In genomic region chr3:180036092-180036677, GRCh38 we compare ENCODE assay signal across 8 cellular contexts. TPM values are rescaled to one million over a fixed set of nuclear protein-coding genes. Genes with fewer than 3 reads are reported as not detected.
DNase-seq lines count a peak whose midpoint lies in the region; ATAC-seq and TF ChIP-seq lines count a peak whose summit lies in the region.

No MANE protein-coding gene starts in this region.

- no peak for TF ChIP-seq POLR2A in uterus (IDR thresholded peaks at IDR 0.05)

- H3K36me3 Mint-ChIP-seq in CD8-positive, alpha-beta memory T cell, result no peaks in the 10 kb centered on the region
- no peaks in the 10 kb centered on the region for H3K36me3 Mint-ChIP-seq in activated CD4-positive, alpha-beta memory T cell treated with anti-CD3 and anti-CD28 coated beads for 36 hours
- no peaks in the 10 kb centered on the region for H3K36me3 Mint-ChIP-seq in nephron progenitor cell (ENCODE audit: low read depth)

- peak overlapping the region in 6 of 7 donors; percentile 36 to 72 (median 50) for H3K4me3 Mint-ChIP-seq in CD8-positive, alpha-beta memory T cell
- peak overlapping the region; percentile 6 for H3K4me3 Mint-ChIP-seq in activated CD4-positive, alpha-beta memory T cell treated with anti-CD3 and anti-CD28 coated beads for 36 hours
- peak overlapping the region; percentile 81 for H3K4me3 Mint-ChIP-seq in nephron progenitor cell

- no peak for DNase-seq in CD8-positive, alpha-beta memory T cell
- no peak for DNase-seq in activated CD4-positive, alpha-beta memory T cell treated with anti-CD3 and anti-CD28 coated beads for 36 hours
- DNase-seq in nephron progenitor cell, result no peak
- no peak for DNase-seq in iPS-NIHi11 (ENCODE audit: low spot score)
- no peak for DNase-seq in uterus
- DNase-seq in NCI-H69 (lab: John Stamatoyannopoulos, UW), result no peak

- H3K27ac Mint-ChIP-seq in CD8-positive, alpha-beta memory T cell, result no peak overlapping the region
- H3K27ac Mint-ChIP-seq in activated CD4-positive, alpha-beta memory T cell treated with anti-CD3 and anti-CD28 coated beads for 36 hours, result no peak overlapping the region
- no peak overlapping the region for H3K27ac Mint-ChIP-seq in nephron progenitor cell

- H3K27me3 ChIP-seq in CD8-positive, alpha-beta memory T cell (ENCODE audit: insufficient read depth, low read length, poor library complexity, severe bottlenecking), result peaks cover 13% of the 10 kb centered on the region
- H3K27me3 ChIP-seq in uterus, result peaks cover 0 to 34% of the 10 kb centered on the region in 2 donors

- H3K4me3 ChIP-seq in CD8-positive, alpha-beta memory T cell (ENCODE audit: low read length), result no peak overlapping the region
- no peak overlapping the region for H3K4me3 ChIP-seq in uterus

- peaks cover 24 to 72% of the 10 kb centered on the region in 2 donors for H3K27me3 Mint-ChIP-seq in CD8-positive, alpha-beta memory T cell
- H3K27me3 Mint-ChIP-seq in activated CD4-positive, alpha-beta memory T cell treated with anti-CD3 and anti-CD28 coated beads for 36 hours, result peaks cover 41% of the 10 kb centered on the region
- peaks cover 67% of the 10 kb centered on the region for H3K27me3 Mint-ChIP-seq in nephron progenitor cell (ENCODE audit: low read depth, poor library complexity)

- TF ChIP-seq CTCF in nephron progenitor cell (IDR thresholded peaks at IDR 0.05) (no peak), uterus (IDR thresholded peaks at IDR 0.05) (no peak)

- H3K27ac ChIP-seq in CD8-positive, alpha-beta memory T cell (ENCODE audit: low read depth, low read length), result no peak overlapping the region
- no peak overlapping the region for H3K27ac ChIP-seq in uterus

- peaks cover 6% of the 10 kb centered on the region for H3K4me1 ChIP-seq in CD8-positive, alpha-beta memory T cell (ENCODE audit: insufficient read depth, low read length)
- peaks cover 0 to 5% of the 10 kb centered on the region in 2 donors for H3K4me1 ChIP-seq in uterus

- intact Hi-C loops in activated CD4-positive, alpha-beta memory T cell treated with anti-CD3 and anti-CD28 coated beads for 36 hours (cut with micrococcal nuclease), result no loop called here
- intact Hi-C loops in uterus (cut with DNase I; ENCODE audit: low total_unique reads), result no loop called here

- POLR2A ChIA-PET in CD8-positive, alpha-beta memory T cell (lab: Charles Lee), result no interaction called here
- POLR2A ChIA-PET in activated CD4-positive, alpha-beta memory T cell treated with anti-CD3 and anti-CD28 coated beads for 36 hours (lab: Charles Lee), result interaction anchor here (0.6 kb wide), 1 partner anchor 25 kb away, joined by 4 read pairs; no protein-coding TSS in a partner anchor

- H3K36me3 ChIP-seq in CD8-positive, alpha-beta memory T cell (ENCODE audit: insufficient read depth, low read length), result no peaks in the 10 kb centered on the region
- no peaks in the 10 kb centered on the region for H3K36me3 ChIP-seq in uterus

- ATAC-seq in GM19324 (IDR thresholded peaks at IDR 0.05; ENCODE audit: low FRiP score, unreplicated experiment), result peak; percentile 53
- ATAC-seq in HG03280 (IDR thresholded peaks at IDR 0.05; ENCODE audit: unreplicated experiment), result peak; percentile 62

- no peaks in the 10 kb centered on the region for H3K9me3 ChIP-seq in CD8-positive, alpha-beta memory T cell (ENCODE audit: low read length)
- no peaks in the 10 kb centered on the region for H3K9me3 ChIP-seq in uterus

- H3K4me1 Mint-ChIP-seq in CD8-positive, alpha-beta memory T cell, result peaks cover 11 to 16% (median 16%) of the 10 kb centered on the region in 3 donors
- peaks cover 12% of the 10 kb centered on the region for H3K4me1 Mint-ChIP-seq in activated CD4-positive, alpha-beta memory T cell treated with anti-CD3 and anti-CD28 coated beads for 36 hours (ENCODE audit: low read depth)
- H3K4me1 Mint-ChIP-seq in nephron progenitor cell, result peaks cover 16% of the 10 kb centered on the region

- H3K9me3 Mint-ChIP-seq in CD8-positive, alpha-beta memory T cell, result peaks cover 0 to 7% (median 3%) of the 10 kb centered on the region in 5 donors
- H3K9me3 Mint-ChIP-seq in activated CD4-positive, alpha-beta memory T cell treated with anti-CD3 and anti-CD28 coated beads for 36 hours, result no peaks in the 10 kb centered on the region
- no peaks in the 10 kb centered on the region for H3K9me3 Mint-ChIP-seq in nephron progenitor cell

- CTCF ChIA-PET in CD8-positive, alpha-beta memory T cell (lab: Charles Lee), result no interaction called here
- CTCF ChIA-PET in activated CD4-positive, alpha-beta memory T cell treated with anti-CD3 and anti-CD28 coated beads for 36 hours (lab: Charles Lee), result interaction anchor here (0.8 kb wide), 1 partner anchor 11 kb away, joined by 3 read pairs; no protein-coding TSS in a partner anchor

RNA-seq across cellular contexts. Expression of gene PEX5L, which starts 0.6 kb away (rescaled TPM):
- total RNA-seq in CD8-positive, alpha-beta memory T cell, result not detected
- 0.15 TPM for polyA plus RNA-seq in CD8-positive, alpha-beta memory T cell
- total RNA-seq in activated CD4-positive, alpha-beta memory T cell treated with anti-CD3 and anti-CD28 coated beads for 36 hours, result not detected
- under 1 TPM in 2 of 4 donors, not detected in 2; 0.07 to 0.34 TPM for total RNA-seq in uterus

Comparison
In these comparisons a context has a peak if more than half of its experiments do, and no peak if none do; other contexts are left out.
1. H3K4me3 Mint-ChIP-seq: peak in every context shown above with its lines; median percentile 81 in nephron progenitor cell; 50 in CD8-positive, alpha-beta memory T cell; 6 in activated CD4-positive, alpha-beta memory T cell treated with anti-CD3 and anti-CD28 coated beads for 36 hours.